Comparison of ENCODE assay signal across 17 cellular contexts in the genomic region with DNA sequence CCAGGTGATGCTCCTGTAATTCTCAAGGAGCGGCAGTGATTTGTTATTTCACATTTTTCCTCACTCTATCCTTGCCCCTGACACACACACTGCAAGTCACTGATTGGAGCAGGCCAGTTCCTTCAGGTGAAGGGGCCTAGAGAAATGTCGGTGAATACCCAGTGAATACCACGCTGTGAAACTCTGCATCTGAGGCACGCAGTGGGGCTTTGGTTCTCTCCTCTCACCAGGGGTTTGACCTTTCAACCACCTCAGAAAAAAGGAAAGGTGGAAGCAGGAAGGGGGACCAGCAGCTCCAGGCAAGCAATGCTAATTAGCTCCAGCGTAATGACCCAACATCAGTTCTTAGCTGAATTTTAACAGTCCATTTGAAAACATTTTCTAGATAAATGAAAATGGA. TPM values are rescaled to one million over a fixed set of nuclear protein-coding genes. Genes with fewer than 3 reads are reported as not detected.
DNase-seq lines count a peak whose midpoint lies in the region; ATAC-seq and TF ChIP-seq lines count a peak whose summit lies in the region.
"Had no signal": no experiment of that assay in that cellular context is flagged by ENCODE, and none has a peak within 500 bp of the region (broad histone marks: within the 10 kb centered on the region; RNA-seq: fewer than 3 reads in every experiment).

No MANE protein-coding gene starts in this region.

- ATAC-seq in HG02840 (IDR thresholded peaks at IDR 0.05; ENCODE audit: low FRiP score, unreplicated experiment): no peak
- no peak for ATAC-seq in GM18505 (IDR thresholded peaks at IDR 0.05; ENCODE audit: unreplicated experiment)
- ATAC-seq: HCT116 had no signal

- no peak overlapping the region for H3K9ac ChIP-seq in HUES48 (ENCODE audit: low read depth, low read length)

- H3K4me3 ChIP-seq in HUES48 (ENCODE audit: low read depth, low read length): peak overlapping the region; percentile 35; the same call in 1 of the 2 replicates
- no peak overlapping the region for H3K4me3 ChIP-seq in stomach
- H3K4me3 ChIP-seq: MG63, SJCRH30 had no signal

- H3K27me3 ChIP-seq in HUES48 (ENCODE audit: control insufficient read depth, insufficient read depth, low read length) (no peaks in the 10 kb centered on the region), stomach (no peaks in the 10 kb centered on the region)
- H3K27me3 ChIP-seq: MG63, SJCRH30 had no signal

- no peak for TF ChIP-seq EP300 in stomach (IDR thresholded peaks at IDR 0.05)

- no peak for TF ChIP-seq CTCF in stomach (IDR thresholded peaks at IDR 0.05)

- H3K27ac ChIP-seq in HUES48 (ENCODE audit: low read depth, low read length) (peak overlapping the region; percentile 83), stomach (peak overlapping the region in 4 of 5 donors; percentile 55 to 78 (median 71))
- H3K27ac ChIP-seq: RWPE1, SJCRH30 had no signal

- H3K36me3 ChIP-seq in HUES48 (ENCODE audit: control insufficient read depth, insufficient read depth, low read length): peaks cover 34% of the 10 kb centered on the region
- H3K36me3 ChIP-seq in stomach: peaks cover 21 to 62% (median 47%) of the 10 kb centered on the region in 4 donors

- 38 to 63% (median 61%) methylated on average over 5 of the region's 5 CpGs for WGBS in stomach, 5 donors

- intact Hi-C loops in stomach (cut with DNase I; ENCODE audit: low total_unique reads): no loop called here

- peak; percentile 48 for DNase-seq in ecto neural progenitor cell (ENCODE audit: low spot score)
- DNase-seq in iPS-NIHi11 (ENCODE audit: low spot score): peak; percentile 74
- DNase-seq in stomach: no peak
- DNase-seq in UCSD-AML1 (lab: John Stamatoyannopoulos, UW; ENCODE audit: unreplicated experiment): no peak
- DNase-seq: MG63, NCI-H1105, NCI-H187, NCI-H446, NCI-H748 treated with DMSO at 0.1 percent for 48 hours, SJCRH30 had no signal

- TF ChIP-seq POLR2A in stomach (IDR thresholded peaks at IDR 0.05) (no peak), GM18505 (IDR thresholded peaks at IDR 0.05; ENCODE audit: borderline replicate concordance, extremely low read depth, insufficient read depth, insufficient read length) (no peak)

- H3K9me3 ChIP-seq in HUES48 (ENCODE audit: control insufficient read depth, insufficient read depth, low read length) (no peaks in the 10 kb centered on the region), stomach (no peaks in the 10 kb centered on the region)
- H3K9me3 ChIP-seq: MG63, SJCRH30 had no signal

- H3K4me1 ChIP-seq in HUES48 (ENCODE audit: control insufficient read depth, insufficient read depth, low read length) (peaks cover 23% of the 10 kb centered on the region), stomach (peaks cover 4 to 18% (median 11%) of the 10 kb centered on the region in 4 donors)
- H3K4me1 ChIP-seq: SJCRH30 had no signal

RNA-seq across cellular contexts. Expression of a gene that starts 0.5 kb away (rescaled TPM):
- 10 to 100 TPM in 2 of 5 donors, 1 to 10 TPM in 1, not detected in 2; 4.1 to 39.7 (median 21.9) TPM for total RNA-seq in stomach
- polyA plus RNA-seq in stomach: 10 to 100 TPM in 1 of 3 donors, 1 to 10 TPM in 2; 2.0 to 53.9 (median 5.9) TPM
- total RNA-seq: SJCRH30 had no signal
- polyA plus RNA-seq: AG04450, BJ had no signal

RNA-seq across cellular contexts. Expression of a gene that starts 24.1 kb away (rescaled TPM):
- total RNA-seq in stomach: 10 to 100 TPM in 4 of 5 donors, 1 to 10 TPM in 1; 4.3 to 57.3 (median 39.4) TPM
- 10 to 100 TPM; 12.3 to 21.2 (median 13.5) TPM for polyA plus RNA-seq in stomach

RNA-seq across cellular contexts. Expression of a gene that starts 24.2 kb away (rescaled TPM):
- total RNA-seq in stomach: 10 to 100 TPM; 31.2 to 63.5 (median 36.6) TPM
- polyA plus RNA-seq in stomach: 10 to 100 TPM; 29.7 to 59.7 (median 52.9) TPM

Comparison
In these comparisons a context has a peak if more than half of its experiments do, and no peak if none do; other contexts are left out.
1. DNase-seq: peak in ecto neural progenitor cell (single experiment) and iPS-NIHi11 (single experiment); none in stomach (single experiment) and UCSD-AML1 (single experiment).